In the genomic region with DNA sequence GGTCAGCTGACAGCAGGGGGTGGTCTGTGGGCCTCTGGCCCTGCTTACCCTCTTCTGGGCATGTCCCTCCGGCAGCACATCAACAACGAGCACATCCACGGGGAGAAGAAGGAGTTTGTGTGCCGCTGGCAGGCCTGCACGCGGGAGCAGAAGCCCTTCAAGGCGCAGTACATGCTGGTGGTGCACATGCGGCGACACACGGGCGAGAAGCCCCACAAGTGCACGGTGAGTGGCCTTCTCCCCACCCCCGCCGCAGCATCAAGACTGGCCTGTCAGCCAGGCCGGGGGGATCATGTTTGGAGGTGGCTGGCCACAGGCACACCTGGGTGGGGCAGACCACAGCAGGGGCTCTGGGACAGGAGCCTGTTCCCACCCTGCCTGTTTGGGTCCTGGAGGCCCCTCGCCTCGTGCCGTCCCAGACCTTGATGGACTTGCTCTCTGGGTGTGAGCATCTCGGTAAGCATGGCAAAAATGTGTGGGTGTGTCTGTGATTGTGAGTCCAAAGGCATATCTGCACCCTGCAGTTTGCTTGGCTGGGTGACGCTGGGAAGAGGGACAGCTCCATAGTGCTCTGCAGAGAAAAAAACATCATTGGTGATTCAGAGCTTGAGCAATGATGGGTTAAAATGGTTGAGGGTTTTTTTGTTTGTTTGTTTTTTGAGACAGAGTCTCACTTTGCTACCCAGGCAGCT, we compare ENCODE assay signal across 28 cellular contexts.
A peak's percentile ranks its signal among the peaks of the same experiment; 100 is the strongest.
DNase-seq lines count a peak whose midpoint lies in the region; ATAC-seq and TF ChIP-seq lines count a peak whose summit lies in the region.
"Had no signal": no experiment of that assay in that cellular context is flagged by ENCODE, and none has a peak within 500 bp of the region (broad histone marks: within the 10 kb centered on the region; RNA-seq: fewer than 3 reads in every experiment).

No MANE protein-coding gene starts in this region.

- DNase-seq in stimulated activated naive CD8-positive, alpha-beta T cell treated with anti-CD3 and anti-CD28 coated beads, Interleukin-15, amount 100 ng/mL, for 72 hours, result no peak
- no peak for DNase-seq in stimulated activated naive CD8-positive, alpha-beta T cell treated with anti-CD3 and anti-CD28 coated beads, Interleukin-15, Interleukin-2, amounts not matched to agents 100 U/mL and 50 U/mL, for 24 hours
- DNase-seq in brain microvascular endothelial cell, result peak; percentile 16
- peak; percentile 28 for DNase-seq in lower lobe of right lung
- no peak for DNase-seq in NCI-H345 treated with DMSO at 0.1 percent for 48 hours (lab: John Stamatoyannopoulos, UW; ENCODE audit: unreplicated experiment)
- no peak for DNase-seq in CD8-positive, alpha-beta memory T cell
- DNase-seq in C1 segment of cervical spinal cord (lab: John Stamatoyannopoulos, UW), result no peak
- DNase-seq: activated B cell treated with CpG ODN at 0.5 μM for 24 hours; activated CD4-positive, alpha-beta T cell treated with anti-CD3 and anti-CD28 coated beads, Interleukin-2, amount 50 U/mL, for 4 hours; activated CD8-positive, alpha-beta memory T cell treated with anti-CD3 and anti-CD28 coated beads, Interleukin-2, amount 50 U/mL, for 4 hours; activated effector memory CD4-positive, alpha-beta T cell treated with Interleukin-2 at 50 U/mL for 16 hours; activated naive CD8-positive, alpha-beta T cell treated with anti-CD3 and anti-CD28 coated beads, Interleukin-2, amount 10 ng/mL, durations not matched to agents 7 days and 5 days; BE2C; body of pancreas; effector CD4-positive, alpha-beta T cell; midbrain; NCI-H1417; NCI-H2081; NCI-H446; nephron progenitor cell; SHP77; sigmoid colon; stimulated activated CD8-positive, alpha-beta memory T cell treated with anti-CD3 and anti-CD28 coated beads, Interleukin-4, amount 100 ng/mL, for 48 hours; T1000 had no signal

- H3K36me3 ChIP-seq in brain microvascular endothelial cell (replicated peaks) (peaks cover 42% of the 10 kb centered on the region), lower lobe of right lung (peaks cover 6% of the 10 kb centered on the region)
- no peaks in the 10 kb centered on the region for H3K36me3 ChIP-seq in CD8-positive, alpha-beta memory T cell (ENCODE audit: insufficient read depth, low read length)
- H3K36me3 ChIP-seq: BE2C, upper lobe of left lung had no signal

- ATAC-seq in stimulated activated naive CD8-positive, alpha-beta T cell treated with anti-CD3 and anti-CD28 coated beads, Interleukin-15, amount 100 ng/mL, for 72 hours, result peak; percentile 32
- no peak for ATAC-seq in stimulated activated naive CD8-positive, alpha-beta T cell treated with anti-CD3 and anti-CD28 coated beads, Interleukin-15, Interleukin-2, amounts not matched to agents 100 U/mL and 50 U/mL, for 24 hours
- no peak for ATAC-seq in lower lobe of right lung
- no peak for ATAC-seq in GM19035 (IDR thresholded peaks at IDR 0.05; ENCODE audit: unreplicated experiment)
- ATAC-seq: body of pancreas, foreskin keratinocyte, left lobe of liver had no signal

- no peaks in the 10 kb centered on the region for H3K9me3 ChIP-seq in lower lobe of right lung
- H3K9me3 ChIP-seq in CD8-positive, alpha-beta memory T cell (ENCODE audit: low read length), result no peaks in the 10 kb centered on the region
- H3K9me3 ChIP-seq: BE2C, body of pancreas, sigmoid colon, upper lobe of left lung had no signal

- CTCF ChIA-PET in CD8-positive, alpha-beta memory T cell (lab: Charles Lee), result no interaction called here

- no peaks in the 10 kb centered on the region for H3K4me1 ChIP-seq in lower lobe of right lung
- no peaks in the 10 kb centered on the region for H3K4me1 ChIP-seq in CD8-positive, alpha-beta memory T cell (ENCODE audit: insufficient read depth, low read length)
- H3K4me1 ChIP-seq: BE2C, foreskin keratinocyte, sigmoid colon, upper lobe of left lung had no signal

- no peak overlapping the region for H3K27ac ChIP-seq in brain microvascular endothelial cell
- H3K27ac ChIP-seq in lower lobe of right lung, result no peak overlapping the region
- H3K27ac ChIP-seq in CD8-positive, alpha-beta memory T cell (ENCODE audit: low read depth, low read length), result no peak overlapping the region
- H3K27ac ChIP-seq: body of pancreas, foreskin keratinocyte, sigmoid colon, upper lobe of left lung had no signal

- H3K4me3 ChIP-seq in brain microvascular endothelial cell (ENCODE audit: low read depth, low read length), result no peak overlapping the region
- no peak overlapping the region for H3K4me3 ChIP-seq in lower lobe of right lung
- no peak overlapping the region for H3K4me3 ChIP-seq in CD8-positive, alpha-beta memory T cell (ENCODE audit: low read length)
- H3K4me3 ChIP-seq: body of pancreas, sigmoid colon, upper lobe of left lung had no signal

- H3K27me3 Mint-ChIP-seq in stimulated activated naive CD8-positive, alpha-beta T cell treated with anti-CD3 and anti-CD28 coated beads, Interleukin-15, amount 100 ng/mL, for 72 hours, result no peaks in the 10 kb centered on the region
- H3K27me3 Mint-ChIP-seq in CD8-positive, alpha-beta memory T cell, result peaks cover 0 to 3% of the 10 kb centered on the region in 2 donors
- H3K27me3 Mint-ChIP-seq: activated B cell treated with CpG ODN at 0.5 μM for 24 hours; activated naive CD8-positive, alpha-beta T cell treated with anti-CD3 and anti-CD28 coated beads, Interleukin-2, amount 10 ng/mL, durations not matched to agents 7 days and 5 days had no signal

- no peaks in the 10 kb centered on the region for H3K9me3 Mint-ChIP-seq in stimulated activated naive CD8-positive, alpha-beta T cell treated with anti-CD3 and anti-CD28 coated beads, Interleukin-15, amount 100 ng/mL, for 72 hours
- H3K9me3 Mint-ChIP-seq in CD8-positive, alpha-beta memory T cell, result peaks cover 0 to 6% (median 0%) of the 10 kb centered on the region in 5 donors
- H3K9me3 Mint-ChIP-seq: activated B cell treated with CpG ODN at 0.5 μM for 24 hours; activated naive CD8-positive, alpha-beta T cell treated with anti-CD3 and anti-CD28 coated beads, Interleukin-2, amount 10 ng/mL, durations not matched to agents 7 days and 5 days had no signal

- no peak overlapping the region for H3K4me3 Mint-ChIP-seq in stimulated activated naive CD8-positive, alpha-beta T cell treated with anti-CD3 and anti-CD28 coated beads, Interleukin-15, amount 100 ng/mL, for 72 hours
- H3K4me3 Mint-ChIP-seq in CD8-positive, alpha-beta memory T cell, result no peak overlapping the region
- H3K4me3 Mint-ChIP-seq: activated B cell treated with CpG ODN at 0.5 μM for 24 hours; activated naive CD8-positive, alpha-beta T cell treated with anti-CD3 and anti-CD28 coated beads, Interleukin-2, amount 10 ng/mL, durations not matched to agents 7 days and 5 days; nephron progenitor cell had no signal

- intact Hi-C loops in lower lobe of right lung (cut with DNase I), result no loop called here

- no peak overlapping the region for H3K27ac Mint-ChIP-seq in stimulated activated naive CD8-positive, alpha-beta T cell treated with anti-CD3 and anti-CD28 coated beads, Interleukin-15, amount 100 ng/mL, for 72 hours
- H3K27ac Mint-ChIP-seq in CD8-positive, alpha-beta memory T cell, result peak overlapping the region in 1 of 8 donors; percentile 19
- H3K27ac Mint-ChIP-seq: activated B cell treated with CpG ODN at 0.5 μM for 24 hours; activated naive CD8-positive, alpha-beta T cell treated with anti-CD3 and anti-CD28 coated beads, Interleukin-2, amount 10 ng/mL, durations not matched to agents 7 days and 5 days; nephron progenitor cell had no signal

- POLR2A ChIA-PET in CD8-positive, alpha-beta memory T cell (lab: Charles Lee), result no interaction called here

- in situ Hi-C loops in brain microvascular endothelial cell (cut with HindIII; ENCODE audit: low pct_ligation_motif_present, low sequenced_read_pairs), result no loop called here

- H3K36me3 Mint-ChIP-seq in CD8-positive, alpha-beta memory T cell, result no peaks in the 10 kb centered on the region
- H3K36me3 Mint-ChIP-seq: activated naive CD8-positive, alpha-beta T cell treated with anti-CD3 and anti-CD28 coated beads, Interleukin-2, amount 10 ng/mL, durations not matched to agents 7 days and 5 days had no signal

- no peak for TF ChIP-seq CTCF in brain microvascular endothelial cell (IDR thresholded peaks at IDR 0.05; ENCODE audit: low read depth, low read length, missing control alignments)
- no peak for TF ChIP-seq CTCF in lower lobe of right lung (IDR thresholded peaks at IDR 0.05)

- no peaks in the 10 kb centered on the region for H3K4me1 Mint-ChIP-seq in stimulated activated naive CD8-positive, alpha-beta T cell treated with anti-CD3 and anti-CD28 coated beads, Interleukin-15, amount 100 ng/mL, for 72 hours
- no peaks in the 10 kb centered on the region for H3K4me1 Mint-ChIP-seq in CD8-positive, alpha-beta memory T cell
- H3K4me1 Mint-ChIP-seq: activated B cell treated with CpG ODN at 0.5 μM for 24 hours; activated naive CD8-positive, alpha-beta T cell treated with anti-CD3 and anti-CD28 coated beads, Interleukin-2, amount 10 ng/mL, durations not matched to agents 7 days and 5 days had no signal

- H3K27me3 ChIP-seq in brain microvascular endothelial cell (replicated peaks), result no peaks in the 10 kb centered on the region
- no peaks in the 10 kb centered on the region for H3K27me3 ChIP-seq in lower lobe of right lung (ENCODE audit: low read depth)
- H3K27me3 ChIP-seq in CD8-positive, alpha-beta memory T cell (ENCODE audit: insufficient read depth, low read length, poor library complexity, severe bottlenecking), result no peaks in the 10 kb centered on the region
- H3K27me3 ChIP-seq: BE2C, body of pancreas, sigmoid colon, upper lobe of left lung had no signal

Comparison
In these comparisons a context has a peak if more than half of its experiments do, and no peak if none do; other contexts are left out.
1. DNase-seq: peak in brain microvascular endothelial cell (single experiment) and lower lobe of right lung (single experiment); none in stimulated activated naive CD8-positive, alpha-beta T cell treated with anti-CD3 and anti-CD28 coated beads, Interleukin-15, amount 100 ng/mL, for 72 hours (0 of 2), stimulated activated naive CD8-positive, alpha-beta T cell treated with anti-CD3 and anti-CD28 coated beads, Interleukin-15, Interleukin-2, amounts not matched to agents 100 U/mL and 50 U/mL, for 24 hours (single experiment), NCI-H345 treated with DMSO at 0.1 percent for 48 hours (single experiment), CD8-positive, alpha-beta memory T cell (0 of 5) and C1 segment of cervical spinal cord (0 of 14).